In genomic region chr2:233855345-233855744, GRCh38 we compare ENCODE assay signal across 11 cellular contexts. TPM values are rescaled to one million over a fixed set of nuclear protein-coding genes. Genes with fewer than 3 reads are reported as not detected.
DNase-seq lines count a peak whose midpoint lies in the region; ATAC-seq and TF ChIP-seq lines count a peak whose summit lies in the region.
"Had no signal": no experiment of that assay in that cellular context is flagged by ENCODE, and none has a peak within 500 bp of the region (broad histone marks: within the 10 kb centered on the region; RNA-seq: fewer than 3 reads in every experiment).

No MANE protein-coding gene starts in this region.

- H3K4me2 ChIP-seq in KMS-11, result peak overlapping the region; percentile 56; the same call in 1 of the 2 replicates

- 74 to 89% (median 83%) methylated on average over 5 of the region's 5 CpGs for WGBS in stomach, 5 donors

- CTCF ChIA-PET in CD4-positive, alpha-beta T cell (lab: Charles Lee), result no interaction called here

- no peak for TF ChIP-seq CTCF in CD4-positive, alpha-beta T cell (IDR thresholded peaks at IDR 0.05)
- TF ChIP-seq CTCF in KMS-11 (conservative IDR thresholded peaks at IDR 0.05; ENCODE audit: low read depth, low read length) (no peak), stomach (IDR thresholded peaks at IDR 0.05) (no peak)

- intact Hi-C loops in CD4-positive, alpha-beta T cell (cut with DNase I, micrococcal nuclease), result loop anchor here (2.0 to 10.0 kb wide), 4 partner anchors 13 to 1893 kb away; partner anchors contain the start of genes DIS3L2 (in 1 of the 2) and MSL3B (in 1 of the 2)
- intact Hi-C loops in activated T-helper 2 cell treated with anti-CD3 and anti-CD28 coated beads, Interferon-gamma antibody, Interleukin-2, Interleukin-4, amounts not matched to agents 10 μg/mL and 5 μg/mL and 100 μg/mL, durations not matched to agents 14 hours and 24 hours and 36 hours (cut with micrococcal nuclease), result no loop called here
- intact Hi-C loops in stomach (cut with DNase I; ENCODE audit: low total_unique reads), result no loop called here

- H3K4me3 ChIP-seq in KMS-11 (IDR thresholded peaks at IDR 0.05; ENCODE audit: insufficient read depth, low read depth, low read length), result no peak overlapping the region
- H3K4me3 ChIP-seq in stomach, result no peak overlapping the region

- H3K36me3 Mint-ChIP-seq in CD4-positive, alpha-beta T cell (ENCODE audit: low read depth), result no peaks in the 10 kb centered on the region
- peaks cover 35% of the 10 kb centered on the region for H3K36me3 Mint-ChIP-seq in activated T-helper 2 cell treated with anti-CD3 and anti-CD28 coated beads, Interferon-gamma antibody, Interleukin-2, Interleukin-4, amounts not matched to agents 10 μg/mL and 5 μg/mL and 100 μg/mL, durations not matched to agents 14 hours and 24 hours and 36 hours (ENCODE audit: low read depth)
- H3K36me3 Mint-ChIP-seq in naive B cell, result no peaks in the 10 kb centered on the region

- peaks cover 32% of the 10 kb centered on the region for H3K4me1 Mint-ChIP-seq in CD4-positive, alpha-beta T cell (ENCODE audit: low read depth)
- peaks cover 45% of the 10 kb centered on the region for H3K4me1 Mint-ChIP-seq in activated T-helper 2 cell treated with anti-CD3 and anti-CD28 coated beads, Interferon-gamma antibody, Interleukin-2, Interleukin-4, amounts not matched to agents 10 μg/mL and 5 μg/mL and 100 μg/mL, durations not matched to agents 14 hours and 24 hours and 36 hours (ENCODE audit: low read depth)
- peaks cover 8 to 20% (median 15%) of the 10 kb centered on the region in 3 donors for H3K4me1 Mint-ChIP-seq in naive B cell

- peak overlapping the region; percentile 21 for H3K27ac Mint-ChIP-seq in CD4-positive, alpha-beta T cell
- H3K27ac Mint-ChIP-seq in activated T-helper 2 cell treated with anti-CD3 and anti-CD28 coated beads, Interferon-gamma antibody, Interleukin-2, Interleukin-4, amounts not matched to agents 10 μg/mL and 5 μg/mL and 100 μg/mL, durations not matched to agents 14 hours and 24 hours and 36 hours, result peak overlapping the region; percentile 95
- H3K27ac Mint-ChIP-seq in naive B cell, result peak overlapping the region in 1 of 6 donors; percentile 84

- no peaks in the 10 kb centered on the region for H3K9me3 ChIP-seq in CD4-positive, alpha-beta T cell (ENCODE audit: control insufficient read depth, low read length)
- H3K9me3 ChIP-seq in stomach, result no peaks in the 10 kb centered on the region

- no peaks in the 10 kb centered on the region for H3K9me3 Mint-ChIP-seq in CD4-positive, alpha-beta T cell
- no peaks in the 10 kb centered on the region for H3K9me3 Mint-ChIP-seq in activated T-helper 2 cell treated with anti-CD3 and anti-CD28 coated beads, Interferon-gamma antibody, Interleukin-2, Interleukin-4, amounts not matched to agents 10 μg/mL and 5 μg/mL and 100 μg/mL, durations not matched to agents 14 hours and 24 hours and 36 hours
- H3K9me3 Mint-ChIP-seq in naive B cell, result no peaks in the 10 kb centered on the region

- H3K9ac ChIP-seq in KMS-11, result peak overlapping the region; percentile 9; the same call in 1 of the 2 replicates

- H3K27me3 ChIP-seq in CD4-positive, alpha-beta T cell (ENCODE audit: control insufficient read depth, insufficient read depth, low read length), result peaks cover 9% of the 10 kb centered on the region
- H3K27me3 ChIP-seq in KMS-11 (ENCODE audit: insufficient read depth, low read depth) (no peaks in the 10 kb centered on the region), stomach (peaks cover 0 to 13% (median 4%) of the 10 kb centered on the region in 3 donors)

- ATAC-seq in CD4-positive, alpha-beta T cell (ENCODE audit: poor library complexity), result no peak
- ATAC-seq in naive B cell (ENCODE audit: low read depth in 2 of 2), result no peak
- no peak for ATAC-seq in GM21447 (IDR thresholded peaks at IDR 0.05; ENCODE audit: unreplicated experiment)
- no peak for ATAC-seq in HG03342 (IDR thresholded peaks at IDR 0.05; ENCODE audit: unreplicated experiment)

- H3K27ac ChIP-seq in CD4-positive, alpha-beta T cell (ENCODE audit: low read depth, low read length), result no peak overlapping the region
- no peak overlapping the region; the same call in 1 of the 2 replicates for H3K27ac ChIP-seq in KMS-11
- H3K27ac ChIP-seq in stomach, result no peak overlapping the region

- peaks cover 25% of the 10 kb centered on the region for H3K4me1 ChIP-seq in KMS-11 (ENCODE audit: low read depth, poor library complexity, severe bottlenecking)
- peaks cover 8 to 36% (median 16%) of the 10 kb centered on the region in 4 donors for H3K4me1 ChIP-seq in stomach

- no peak for TF ChIP-seq EP300 in stomach (IDR thresholded peaks at IDR 0.05)

- H2AFZ ChIP-seq in KMS-11 (ENCODE audit: low read depth), result peak overlapping the region; percentile 70; the same call in 1 of the 2 replicates

- peak overlapping the region; percentile 88 for H3K4me3 Mint-ChIP-seq in CD4-positive, alpha-beta T cell
- peak overlapping the region; percentile 97 for H3K4me3 Mint-ChIP-seq in activated T-helper 2 cell treated with anti-CD3 and anti-CD28 coated beads, Interferon-gamma antibody, Interleukin-2, Interleukin-4, amounts not matched to agents 10 μg/mL and 5 μg/mL and 100 μg/mL, durations not matched to agents 14 hours and 24 hours and 36 hours (ENCODE audit: low read depth)
- H3K4me3 Mint-ChIP-seq in naive B cell, result peak overlapping the region in 7 of 8 donors; percentile 86 to 99 (median 95)

- H3K36me3 ChIP-seq in KMS-11 (ENCODE audit: insufficient read depth), result peaks cover 4% of the 10 kb centered on the region; the same call in 1 of the 2 replicates
- no peaks in the 10 kb centered on the region for H3K36me3 ChIP-seq in stomach

- POLR2A ChIA-PET in CD4-positive, alpha-beta T cell (lab: Charles Lee), result interaction anchor here (1.8 kb wide), 1 partner anchor 12 kb away, joined by 5 read pairs; no protein-coding TSS in a partner anchor

- no peaks in the 10 kb centered on the region; the same call in 1 of the 2 replicates for H4K20me1 ChIP-seq in KMS-11 (ENCODE audit: insufficient read depth)

- no peak for TF ChIP-seq POLR2A in stomach (IDR thresholded peaks at IDR 0.05)

- peaks cover 16% of the 10 kb centered on the region for H3K27me3 Mint-ChIP-seq in CD4-positive, alpha-beta T cell
- peaks cover 7% of the 10 kb centered on the region for H3K27me3 Mint-ChIP-seq in activated T-helper 2 cell treated with anti-CD3 and anti-CD28 coated beads, Interferon-gamma antibody, Interleukin-2, Interleukin-4, amounts not matched to agents 10 μg/mL and 5 μg/mL and 100 μg/mL, durations not matched to agents 14 hours and 24 hours and 36 hours (ENCODE audit: low read depth)
- peaks cover 0 to 18% (median 15%) of the 10 kb centered on the region in 3 donors for H3K27me3 Mint-ChIP-seq in naive B cell

- no peak for DNase-seq in CD4-positive, alpha-beta T cell
- no peak for DNase-seq in activated T-helper 2 cell treated with anti-CD3 and anti-CD28 coated beads, Interferon-gamma antibody, Interleukin-2, Interleukin-4, amounts not matched to agents 10 μg/mL and 5 μg/mL and 100 μg/mL, durations not matched to agents 14 hours and 24 hours and 36 hours (ENCODE audit: low spot score)
- DNase-seq in naive B cell (no peak), stomach (no peak), NCI-H1092 treated with DMSO at 0.1 percent for 48 hours (lab: John Stamatoyannopoulos, UW) (no peak)
- DNase-seq: activated effector memory CD4-positive, alpha-beta T cell treated with Interleukin-2 at 50 U/mL for 16 hours; effector CD4-positive, alpha-beta T cell; NCI-H2227 treated with DMSO at 0.1 percent for 48 hours had no signal

- peaks cover 39% of the 10 kb centered on the region for H3K79me2 ChIP-seq in KMS-11 (ENCODE audit: insufficient read depth, low read depth)

RNA-seq across cellular contexts. Expression of gene HJURP, which starts 1.0 kb away (rescaled TPM):
- total RNA-seq in CD4-positive, alpha-beta T cell, result under 1 TPM; 0.22 to 0.25 TPM
- total RNA-seq in activated T-helper 2 cell treated with anti-CD3 and anti-CD28 coated beads, Interferon-gamma antibody, Interleukin-2, Interleukin-4, amounts not matched to agents 10 μg/mL and 5 μg/mL and 100 μg/mL, durations not matched to agents 14 hours and 24 hours and 36 hours, result 50.5 and 52.4 TPM in 2 replicates
- polyA plus RNA-seq in naive B cell (ENCODE audit: low read depth in 6 of 6) (not detected), stomach (1 to 10 TPM; 1.2 to 6.6 (median 2.7) TPM)
- total RNA-seq in stomach, result 10 to 100 TPM in 1 of 5 donors, 1 to 10 TPM in 4; 2.0 to 28.3 (median 3.3) TPM

Comparison
In these comparisons a context has a peak if more than half of its experiments do, and no peak if none do; other contexts are left out.
1. intact Hi-C loops: an anchor here in CD4-positive, alpha-beta T cell (2.0 to 10.0 kb wide); none called in activated T-helper 2 cell treated with anti-CD3 and anti-CD28 coated beads, Interferon-gamma antibody, Interleukin-2, Interleukin-4, amounts not matched to agents 10 μg/mL and 5 μg/mL and 100 μg/mL, durations not matched to agents 14 hours and 24 hours and 36 hours and stomach.